Comparison of ENCODE assay signal across 29 cellular contexts in genomic region chr16:2208772-2209171, GRCh38. TPM values are rescaled to one million over a fixed set of nuclear protein-coding genes. Genes with fewer than 3 reads are reported as not detected.
"Had no signal": no experiment of that assay in that cellular context is flagged by ENCODE, and none has a peak within 500 bp of the region (broad histone marks: within the 10 kb centered on the region; RNA-seq: fewer than 3 reads in every experiment).

No MANE protein-coding gene starts in this region.

- DNase-seq: effector CD8-positive, alpha-beta T cell; endodermal cell; foreskin fibroblast; gastrocnemius medialis; head of caudate nucleus; left lung; mesendoderm; midbrain; naive thymus-derived CD4-positive, alpha-beta T cell; sigmoid colon; stimulated activated CD4-positive, alpha-beta T cell treated with anti-CD3 and anti-CD28 coated beads, Interleukin-2, amount 100 ng/mL, for 24 hours; stimulated activated CD4-positive, alpha-beta T cell treated with anti-CD3 and anti-CD28 coated beads, Interleukin-4, amount 100 ng/mL, for 24 hours; stimulated activated naive CD4-positive, alpha-beta T cell treated with Interleukin-2 at 50 U/mL for 16 hours; stomach; thyroid gland; trophoblast cell had no signal

- H3K27ac Mint-ChIP-seq: dendritic cell treated with granulocyte-macrophage colony-stimulating factor and Interleukin-4, amounts not matched to agents 40 ng/mL and 50 ng/mL, for 4 days; endodermal cell; naive thymus-derived CD4-positive, alpha-beta T cell; nephron; neural progenitor cell; stimulated activated effector memory CD8-positive, alpha-beta T cell treated with anti-CD3 and anti-CD28 coated beads, Interleukin-12 subunit alpha, Interleukin-12 subunit beta, amount 100 ng/mL, for 72 hours had no signal

- H3K4me2 ChIP-seq: hepatocyte, neural progenitor cell had no signal

- H3K9me3 ChIP-seq: gastrocnemius medialis, left lung, prostate gland, right atrium auricular region, sigmoid colon, stomach, thyroid gland, vagina had no signal

- H3K27ac ChIP-seq: epithelial cell of prostate, hepatocyte, left lung, neural progenitor cell, prostate gland, right atrium auricular region, sigmoid colon, stomach, thyroid gland, vagina had no signal

- ATAC-seq: esophagus mucosa; gastrocnemius medialis; left lung; naive thymus-derived CD4-positive, alpha-beta T cell; stimulated activated effector memory CD8-positive, alpha-beta T cell treated with anti-CD3 and anti-CD28 coated beads, Interleukin-12 subunit alpha, Interleukin-12 subunit beta, amount 100 ng/mL, for 72 hours had no signal

- H3K4me3 Mint-ChIP-seq: dendritic cell treated with granulocyte-macrophage colony-stimulating factor and Interleukin-4, amounts not matched to agents 40 ng/mL and 50 ng/mL, for 4 days; endodermal cell; nephron; neural progenitor cell had no signal

- H3K27me3 Mint-ChIP-seq: dendritic cell treated with granulocyte-macrophage colony-stimulating factor and Interleukin-4, amounts not matched to agents 40 ng/mL and 50 ng/mL, for 4 days; naive thymus-derived CD4-positive, alpha-beta T cell had no signal

- FAIRE-seq: kidney had no signal

- H3K9me3 Mint-ChIP-seq: dendritic cell treated with granulocyte-macrophage colony-stimulating factor and Interleukin-4, amounts not matched to agents 40 ng/mL and 50 ng/mL, for 4 days; endodermal cell; nephron; neural progenitor cell; stimulated activated effector memory CD8-positive, alpha-beta T cell treated with anti-CD3 and anti-CD28 coated beads, Interleukin-12 subunit alpha, Interleukin-12 subunit beta, amount 100 ng/mL, for 72 hours had no signal

- H3K4me3 ChIP-seq: gastrocnemius medialis, hepatocyte, left lung, neural progenitor cell, prostate gland, right atrium auricular region, sigmoid colon, stomach, thyroid gland, vagina had no signal

- H2AFZ ChIP-seq: hepatocyte, neural progenitor cell had no signal

- H3K9ac ChIP-seq: neural progenitor cell had no signal

- H3K36me3 ChIP-seq: neural progenitor cell had no signal

- H3K27me3 ChIP-seq: gastrocnemius medialis, hepatocyte, left lung, neural progenitor cell, right atrium auricular region, sigmoid colon, stomach, thyroid gland, vagina had no signal

RNA-seq across cellular contexts. Expression of gene CASKIN1, which starts 12.4 kb away (rescaled TPM):
- total RNA-seq: osteoblast, subcutaneous adipose tissue had no signal
- polyA plus RNA-seq: naive thymus-derived CD4-positive, alpha-beta T cell had no signal
